In the genomic region with DNA sequence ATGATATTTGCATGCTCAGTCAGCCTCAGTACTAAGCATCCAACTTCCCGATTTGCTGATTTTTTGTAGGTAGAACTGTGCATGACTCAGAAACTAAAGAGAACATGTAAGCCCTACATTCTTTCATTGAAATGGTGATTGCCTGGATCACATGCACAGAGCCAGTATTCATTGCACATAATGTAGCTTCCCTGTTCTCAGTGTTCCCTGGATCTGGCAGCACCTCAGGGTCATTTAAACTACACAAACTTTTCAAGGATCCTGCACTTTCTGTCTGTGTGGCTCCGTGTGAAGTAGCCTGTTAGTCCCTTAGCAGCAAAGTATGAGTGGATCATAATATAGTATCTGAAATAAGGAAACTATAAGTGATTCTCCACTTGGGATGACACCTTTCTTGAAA, we compare ENCODE assay signal across 20 cellular contexts.
"Had no signal": no experiment of that assay in that cellular context is flagged by ENCODE, and none has a peak within 500 bp of the region (broad histone marks: within the 10 kb centered on the region; RNA-seq: fewer than 3 reads in every experiment).

No MANE protein-coding gene starts in this region.

- H3K4me1 ChIP-seq: esophagus squamous epithelium, transverse colon had no signal

- H3K4me3 Mint-ChIP-seq: central memory CD8-positive, alpha-beta T cell; dendritic cell treated with granulocyte-macrophage colony-stimulating factor and Interleukin-4, amounts not matched to agents 40 ng/mL and 50 ng/mL, for 4 days; naive B cell; nephron progenitor cell; stimulated activated effector memory CD8-positive, alpha-beta T cell treated with anti-CD3 and anti-CD28 coated beads, Interleukin-12 subunit alpha, Interleukin-12 subunit beta, amount 100 ng/mL, for 72 hours; stimulated activated naive CD8-positive, alpha-beta T cell treated with anti-CD3 and anti-CD28 coated beads, Interleukin-15, Interleukin-2, amounts not matched to agents 100 ng/mL and 50 ng/mL, for 24 hours had no signal

- H3K27me3 Mint-ChIP-seq: central memory CD8-positive, alpha-beta T cell; dendritic cell treated with granulocyte-macrophage colony-stimulating factor and Interleukin-4, amounts not matched to agents 40 ng/mL and 50 ng/mL, for 4 days; naive B cell; stimulated activated naive CD8-positive, alpha-beta T cell treated with anti-CD3 and anti-CD28 coated beads, Interleukin-15, Interleukin-2, amounts not matched to agents 100 ng/mL and 50 ng/mL, for 24 hours had no signal

- DNase-seq: esophagus squamous epithelium; foreskin melanocyte; kidney; left colon; left ventricle myocardium superior; mesendoderm; naive B cell; nephron progenitor cell; right cardiac atrium; stimulated activated CD4-positive, alpha-beta T cell treated with anti-CD3 and anti-CD28 coated beads, Interleukin-4, amount 100 ng/mL, for 1 hour; stimulated activated CD8-positive, alpha-beta memory T cell treated with anti-CD3 and anti-CD28 coated beads, Interleukin-4, amount 100 ng/mL, for 48 hours; transverse colon had no signal

- H3K27ac Mint-ChIP-seq: dendritic cell treated with granulocyte-macrophage colony-stimulating factor and Interleukin-4, amounts not matched to agents 40 ng/mL and 50 ng/mL, for 4 days; naive B cell; nephron progenitor cell; stimulated activated effector memory CD8-positive, alpha-beta T cell treated with anti-CD3 and anti-CD28 coated beads, Interleukin-12 subunit alpha, Interleukin-12 subunit beta, amount 100 ng/mL, for 72 hours; stimulated activated naive CD8-positive, alpha-beta T cell treated with anti-CD3 and anti-CD28 coated beads, Interleukin-15, Interleukin-2, amounts not matched to agents 100 ng/mL and 50 ng/mL, for 24 hours had no signal

- H3K4me3 ChIP-seq: esophagus squamous epithelium, hepatocyte, lung, thoracic aorta, transverse colon had no signal

- H2AFZ ChIP-seq: hepatocyte had no signal

- H3K36me3 ChIP-seq: esophagus squamous epithelium, neutrophil, thoracic aorta, transverse colon had no signal

- H3K27ac ChIP-seq: esophagus squamous epithelium, hepatocyte, neutrophil, thoracic aorta, transverse colon had no signal

- H3K9me3 Mint-ChIP-seq: central memory CD8-positive, alpha-beta T cell; dendritic cell treated with granulocyte-macrophage colony-stimulating factor and Interleukin-4, amounts not matched to agents 40 ng/mL and 50 ng/mL, for 4 days; nephron progenitor cell; stimulated activated effector memory CD8-positive, alpha-beta T cell treated with anti-CD3 and anti-CD28 coated beads, Interleukin-12 subunit alpha, Interleukin-12 subunit beta, amount 100 ng/mL, for 72 hours; stimulated activated naive CD8-positive, alpha-beta T cell treated with anti-CD3 and anti-CD28 coated beads, Interleukin-15, Interleukin-2, amounts not matched to agents 100 ng/mL and 50 ng/mL, for 24 hours had no signal

- H3K4me2 ChIP-seq: hepatocyte had no signal

- H3K9me3 ChIP-seq: esophagus squamous epithelium, neutrophil, thoracic aorta, transverse colon had no signal

- H3K36me3 Mint-ChIP-seq: naive B cell; stimulated activated effector memory CD8-positive, alpha-beta T cell treated with anti-CD3 and anti-CD28 coated beads, Interleukin-12 subunit alpha, Interleukin-12 subunit beta, amount 100 ng/mL, for 72 hours had no signal

- H3K4me1 Mint-ChIP-seq: central memory CD8-positive, alpha-beta T cell; naive B cell; nephron progenitor cell; stimulated activated effector memory CD8-positive, alpha-beta T cell treated with anti-CD3 and anti-CD28 coated beads, Interleukin-12 subunit alpha, Interleukin-12 subunit beta, amount 100 ng/mL, for 72 hours had no signal

- H3K79me2 ChIP-seq: hepatocyte had no signal

- H3K27me3 ChIP-seq: esophagus squamous epithelium, hepatocyte, neutrophil, transverse colon had no signal
